In genomic region chr2:149716687-149717086, GRCh38 we compare ENCODE assay signal across 16 cellular contexts.
"Had no signal": no experiment of that assay in that cellular context is flagged by ENCODE, and none has a peak within 500 bp of the region (broad histone marks: within the 10 kb centered on the region; RNA-seq: fewer than 3 reads in every experiment).

No MANE protein-coding gene starts in this region.

- H3K27ac Mint-ChIP-seq: activated T-helper 17 cell treated with anti-CD3 and anti-CD28 coated beads, Interleukin-2, amount 50 U/mL, for 72 hours had no signal

- H3K4me1 ChIP-seq: adrenal gland, heart left ventricle, stomach had no signal

- H3K4me2 ChIP-seq: SK-N-SH had no signal

- H3K9ac ChIP-seq: SK-N-SH had no signal

- DNase-seq: activated CD4-positive, alpha-beta T cell treated with anti-CD3 and anti-CD28 coated beads, Interleukin-2, amount 50 U/mL, for 1 hour; activated CD4-positive, CD25-positive, alpha-beta regulatory T cell; activated naive CD4-positive, alpha-beta T cell treated with anti-CD3 and anti-CD28 coated beads, Interleukin-2, amount 50 U/mL, for 16 hours; activated T-cell treated with anti-CD3 and anti-CD28 coated beads for 4 hours; adrenal gland; brain microvascular endothelial cell; effector CD4-positive, alpha-beta T cell; heart left ventricle; left colon; ovary; SK-N-SH; stimulated activated CD4-positive, alpha-beta T cell treated with anti-CD3 and anti-CD28 coated beads, Interleukin-15, amount 100 ng/mL, for 24 hours; stimulated activated CD4-positive, alpha-beta T cell treated with anti-CD3 and anti-CD28 coated beads, Interleukin-4, amount 100 ng/mL, for 4 hours; stomach had no signal

- H3K4me3 Mint-ChIP-seq: activated T-helper 17 cell treated with anti-CD3 and anti-CD28 coated beads, Interleukin-2, amount 50 U/mL, for 72 hours had no signal

- H3K4me1 Mint-ChIP-seq: activated T-helper 17 cell treated with anti-CD3 and anti-CD28 coated beads, Interleukin-2, amount 50 U/mL, for 72 hours had no signal

- H3K27me3 ChIP-seq: adrenal gland, brain microvascular endothelial cell, heart left ventricle, ovary, stomach had no signal

- H3K27me3 Mint-ChIP-seq: activated T-helper 17 cell treated with anti-CD3 and anti-CD28 coated beads, Interleukin-2, amount 50 U/mL, for 72 hours had no signal

- H3K9me3 ChIP-seq: adrenal gland, heart left ventricle, ovary, SK-N-SH, stomach, thoracic aorta had no signal

- ATAC-seq: activated T-helper 17 cell treated with anti-CD3 and anti-CD28 coated beads, Interleukin-2, amount 50 U/mL, for 72 hours; heart left ventricle; left colon had no signal

- H3K27ac ChIP-seq: adrenal gland, brain microvascular endothelial cell, heart left ventricle, ovary, stomach, thoracic aorta had no signal

- H3K9me3 Mint-ChIP-seq: activated T-helper 17 cell treated with anti-CD3 and anti-CD28 coated beads, Interleukin-2, amount 50 U/mL, for 72 hours had no signal
